Comparison of ENCODE assay signal across 32 cellular contexts in the genomic region with DNA sequence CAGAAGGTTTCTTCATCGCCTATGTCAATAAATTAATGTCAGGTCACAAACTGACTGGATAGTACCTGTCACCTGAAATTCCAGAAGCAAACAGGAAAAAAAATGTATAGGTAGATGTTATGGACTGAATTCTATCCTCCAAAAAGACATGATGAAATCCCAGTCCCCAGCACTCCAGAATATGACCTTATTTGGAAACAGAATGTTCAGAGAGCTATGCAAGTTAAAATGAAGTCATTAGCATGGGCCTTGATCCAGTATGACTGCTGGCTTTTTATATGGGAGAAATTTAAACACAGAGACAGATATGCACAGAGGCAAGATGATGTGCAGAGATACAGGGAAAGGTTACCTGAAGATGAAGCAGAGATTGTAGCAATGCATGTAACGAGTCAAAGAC.
A peak's percentile ranks its signal among the peaks of the same experiment; 100 is the strongest.
DNase-seq lines count a peak whose midpoint lies in the region; ATAC-seq and TF ChIP-seq lines count a peak whose summit lies in the region.
"Had no signal": no experiment of that assay in that cellular context is flagged by ENCODE, and none has a peak within 500 bp of the region (broad histone marks: within the 10 kb centered on the region; RNA-seq: fewer than 3 reads in every experiment).

No MANE protein-coding gene starts in this region.

- no peaks in the 10 kb centered on the region for H3F3A ChIP-seq in GM23338 (replicated peaks; ENCODE audit: low read depth)

- H3K4me3 ChIP-seq in GM23338 (no peak overlapping the region), adipocyte (ENCODE audit: low read length) (no peak overlapping the region), fibroblast of pulmonary artery (replicated peaks; ENCODE audit: low read depth, low read length) (no peak overlapping the region)
- H3K4me3 ChIP-seq: cardiac muscle cell, esophagus muscularis mucosa had no signal

- H3K9me3 ChIP-seq in adipocyte (ENCODE audit: control insufficient read depth, low read length), result no peaks in the 10 kb centered on the region
- H3K9me3 ChIP-seq: esophagus muscularis mucosa had no signal

- no peaks in the 10 kb centered on the region for H3K79me2 ChIP-seq in GM23338 (replicated peaks; ENCODE audit: insufficient read depth)

- no peak overlapping the region for H3K4me2 ChIP-seq in GM23338

- H3K4me1 Mint-ChIP-seq in GM23338, result peaks cover 8% of the 10 kb centered on the region
- H3K4me1 Mint-ChIP-seq: activated CD4-positive, alpha-beta T cell treated with anti-CD3 and anti-CD28 coated beads, Interleukin-2, amount 10 ng/mL, durations not matched to agents 24 days and 14 days; naive thymus-derived CD4-positive, alpha-beta T cell had no signal

- H3K36me3 ChIP-seq in GM23338 (ENCODE audit: insufficient read depth) (no peaks in the 10 kb centered on the region), adipocyte (ENCODE audit: control insufficient read depth, insufficient read depth, low read length, severe bottlenecking) (no peaks in the 10 kb centered on the region)
- H3K36me3 ChIP-seq: cardiac muscle cell, esophagus muscularis mucosa had no signal

- no peaks in the 10 kb centered on the region for H3K9me2 ChIP-seq in GM23338 (ENCODE audit: insufficient read depth)

- peak overlapping the region; percentile 4; the same call in 1 of the 2 replicates for H2AFZ ChIP-seq in GM23338

- DNase-seq in GM23338 (ENCODE audit: low spot score), result no peak
- peak; percentile 30 for DNase-seq in adipocyte (ENCODE audit: low read depth)
- peak; percentile 6 for DNase-seq in fibroblast of pulmonary artery (ENCODE audit: low read depth)
- DNase-seq in stromal cell of bone marrow (ENCODE audit: low read depth), result peak; percentile 4
- no peak for DNase-seq in activated CD4-positive, alpha-beta T cell treated with anti-CD3 and anti-CD28 coated beads, Interleukin-2, amount 50 U/mL, for 4 hours
- DNase-seq in mucosa of gallbladder (ENCODE audit: low spot score), result no peak
- DNase-seq: activated CD4-positive, alpha-beta T cell treated with anti-CD3 and anti-CD28 coated beads, Interleukin-2, amount 10 ng/mL, durations not matched to agents 24 days and 14 days; activated naive CD4-positive, alpha-beta T cell treated with Interleukin-2 at 50 U/mL for 16 hours; activated T-cell treated with anti-CD3 and anti-CD28 coated beads, Interleukin-2, amount 50 U/mL, for 48 hours; amniotic stem cell; Calu3; cortex of kidney; DND-41; hypothalamus; Karpas-422; left ventricle myocardium superior; naive thymus-derived CD4-positive, alpha-beta T cell; NCI-H1694; NCI-H2171; NCI-H510A treated with DMSO at 0.1 percent for 48 hours; NK-92 treated with Interleukin-12 subunit alpha and Interleukin-12 subunit beta, amount 100 ng/mL, for 24 hours; PC-3; retina; trophoblast cell had no signal

- H3K4me3 Mint-ChIP-seq in GM23338, result no peak overlapping the region
- H3K4me3 Mint-ChIP-seq: activated CD4-positive, alpha-beta T cell treated with anti-CD3 and anti-CD28 coated beads, Interleukin-2, amount 10 ng/mL, durations not matched to agents 24 days and 14 days; mesothelial cell of epicardium; naive thymus-derived CD4-positive, alpha-beta T cell; T-helper 2 cell treated with Interferon-gamma antibody and Interleukin-4, amounts not matched to agents 5 μg/mL and 100 μg/mL, for 36 hours had no signal

- peak overlapping the region; percentile 69 for H3K27ac Mint-ChIP-seq in GM23338
- H3K27ac Mint-ChIP-seq: activated CD4-positive, alpha-beta T cell treated with anti-CD3 and anti-CD28 coated beads, Interleukin-2, amount 10 ng/mL, durations not matched to agents 24 days and 14 days; mesothelial cell of epicardium; naive thymus-derived CD4-positive, alpha-beta T cell; T-helper 2 cell treated with Interferon-gamma antibody and Interleukin-4, amounts not matched to agents 5 μg/mL and 100 μg/mL, for 36 hours had no signal

- H3K9me3 Mint-ChIP-seq in GM23338, result no peaks in the 10 kb centered on the region
- H3K9me3 Mint-ChIP-seq: activated CD4-positive, alpha-beta T cell treated with anti-CD3 and anti-CD28 coated beads, Interleukin-2, amount 10 ng/mL, durations not matched to agents 24 days and 14 days; mesothelial cell of epicardium; naive thymus-derived CD4-positive, alpha-beta T cell; T-helper 2 cell treated with Interferon-gamma antibody and Interleukin-4, amounts not matched to agents 5 μg/mL and 100 μg/mL, for 36 hours had no signal

- no peak overlapping the region for H3K9ac ChIP-seq in adipocyte (ENCODE audit: low read length)

- TF ChIP-seq CTCF in GM23338 (conservative IDR thresholded peaks at IDR 0.05; ENCODE audit: low read depth in 2 of 2), result no peak
- no peak for TF ChIP-seq CTCF in fibroblast of pulmonary artery (IDR thresholded peaks at IDR 0.05; ENCODE audit: low read length, missing control alignments)

- ATAC-seq in GM23338 (no peak), GM21390 (IDR thresholded peaks at IDR 0.05; ENCODE audit: unreplicated experiment) (no peak)
- ATAC-seq: left ventricle myocardium superior; naive thymus-derived CD4-positive, alpha-beta T cell; PC-3; Right ventricle myocardium inferior had no signal

- H3K27me3 Mint-ChIP-seq in GM23338 (ENCODE audit: insufficient read depth, low read depth, poor library complexity), result no peaks in the 10 kb centered on the region
- H3K27me3 Mint-ChIP-seq: activated CD4-positive, alpha-beta T cell treated with anti-CD3 and anti-CD28 coated beads, Interleukin-2, amount 10 ng/mL, durations not matched to agents 24 days and 14 days; naive thymus-derived CD4-positive, alpha-beta T cell had no signal

- H4K20me1 ChIP-seq in GM23338 (replicated peaks; ENCODE audit: insufficient read depth), result no peaks in the 10 kb centered on the region

- no peaks in the 10 kb centered on the region for H3K36me3 Mint-ChIP-seq in GM23338 (ENCODE audit: low read depth)
- H3K36me3 Mint-ChIP-seq: mesothelial cell of epicardium; naive thymus-derived CD4-positive, alpha-beta T cell had no signal

- H3K27me3 ChIP-seq in GM23338 (ENCODE audit: insufficient read depth) (no peaks in the 10 kb centered on the region), adipocyte (replicated peaks; ENCODE audit: control insufficient read depth, insufficient read depth, low read length) (no peaks in the 10 kb centered on the region)
- H3K27me3 ChIP-seq: cardiac muscle cell, esophagus muscularis mucosa had no signal

- H3K27ac ChIP-seq in GM23338 (ENCODE audit: low read depth), result no peak overlapping the region
- H3K27ac ChIP-seq: cardiac muscle cell, esophagus muscularis mucosa, HL-60, VCaP had no signal

- no peaks in the 10 kb centered on the region for H3K4me1 ChIP-seq in GM23338 (ENCODE audit: insufficient read depth)
- H3K4me1 ChIP-seq in adipocyte (ENCODE audit: control insufficient read depth, insufficient read depth, low read length), result no peaks in the 10 kb centered on the region
- H3K4me1 ChIP-seq: esophagus muscularis mucosa had no signal

TF ChIP-seq in GM23338, 12 proteins besides CTCF, POLR2A, EP300 and RAD21 (continues in another document):
- TF ChIP-seq NANOG (IDR thresholded peaks at IDR 0.05; ENCODE audit: borderline replicate concordance), result no peak
- TF ChIP-seq, protein P1, sequence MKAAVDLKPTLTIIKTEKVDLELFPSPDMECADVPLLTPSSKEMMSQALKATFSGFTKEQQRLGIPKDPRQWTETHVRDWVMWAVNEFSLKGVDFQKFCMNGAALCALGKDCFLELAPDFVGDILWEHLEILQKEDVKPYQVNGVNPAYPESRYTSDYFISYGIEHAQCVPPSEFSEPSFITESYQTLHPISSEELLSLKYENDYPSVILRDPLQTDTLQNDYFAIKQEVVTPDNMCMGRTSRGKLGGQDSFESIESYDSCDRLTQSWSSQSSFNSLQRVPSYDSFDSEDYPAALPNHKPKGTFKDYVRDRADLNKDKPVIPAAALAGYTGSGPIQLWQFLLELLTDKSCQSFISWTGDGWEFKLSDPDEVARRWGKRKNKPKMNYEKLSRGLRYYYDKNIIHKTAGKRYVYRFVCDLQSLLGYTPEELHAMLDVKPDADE (IDR thresholded peaks at IDR 0.05), result no peak

Comparison
In these comparisons a context has a peak if more than half of its experiments do, and no peak if none do; other contexts are left out.
1. DNase-seq: peak in adipocyte (single experiment), fibroblast of pulmonary artery (single experiment) and stromal cell of bone marrow (single experiment); none in GM23338 (single experiment), activated CD4-positive, alpha-beta T cell treated with anti-CD3 and anti-CD28 coated beads, Interleukin-2, amount 50 U/mL, for 4 hours (0 of 2) and mucosa of gallbladder (single experiment).